8 cellular contexts compared by ENCODE assay signal in the genomic region with DNA sequence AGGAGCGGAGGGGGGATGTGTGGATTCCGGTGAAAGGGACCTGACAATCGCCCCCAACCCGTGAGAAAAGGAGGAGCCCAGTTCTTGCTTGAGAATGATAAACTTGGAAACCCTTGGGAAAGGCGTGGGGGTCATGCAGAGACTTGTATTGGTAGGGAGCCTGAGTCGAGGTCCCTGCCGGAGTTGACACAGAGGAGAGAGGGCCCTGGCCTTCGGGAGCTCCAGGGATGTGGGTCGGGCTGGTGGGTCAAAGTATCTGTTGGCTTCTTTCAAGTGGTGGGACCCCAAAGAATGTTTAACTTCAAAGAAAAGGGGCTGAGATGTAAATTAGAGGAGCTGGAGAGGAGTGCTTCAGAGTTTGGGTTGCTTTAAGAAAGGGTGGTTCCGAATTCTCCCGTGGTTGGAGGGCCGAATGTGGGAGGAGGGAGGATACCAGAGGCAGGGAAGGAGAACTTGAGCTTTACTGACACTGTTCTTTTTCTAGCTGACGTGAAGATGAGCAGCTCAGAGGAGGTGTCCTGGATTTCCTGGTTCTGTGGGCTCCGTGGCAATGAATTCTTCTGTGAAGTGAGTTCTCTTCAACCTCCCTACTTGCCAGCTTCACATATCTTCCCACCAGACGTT. TPM values are rescaled to one million over a fixed set of nuclear protein-coding genes. Genes with fewer than 3 reads are reported as not detected.
A peak's percentile ranks its signal among the peaks of the same experiment; 100 is the strongest.
DNase-seq lines count a peak whose midpoint lies in the region; ATAC-seq and TF ChIP-seq lines count a peak whose summit lies in the region.

No MANE protein-coding gene starts in this region.

- peak overlapping the region; percentile 97 for H3K4me2 ChIP-seq in SK-N-SH

- TF ChIP-seq CTCF in SK-N-SH (IDR thresholded peaks at IDR 0.05), result no peak

- no peak for TF ChIP-seq RAD21 in SK-N-SH (IDR thresholded peaks at IDR 0.05; ENCODE audit: low read length)

- H3K36me3 Mint-ChIP-seq in activated T-helper 2 cell treated with anti-CD3 and anti-CD28 coated beads, Interferon-gamma antibody, Interleukin-2, Interleukin-4, amounts not matched to agents 10 μg/mL and 5 μg/mL and 100 μg/mL, durations not matched to agents 14 hours and 24 hours and 36 hours (ENCODE audit: low read depth), result peaks cover 89% of the 10 kb centered on the region
- peaks cover 4 to 45% (median 15%) of the 10 kb centered on the region in 3 donors for H3K36me3 Mint-ChIP-seq in immature natural killer cell

- H3K9me2 ChIP-seq in SK-N-SH, result no peaks in the 10 kb centered on the region

- POLR2A ChIA-PET in SK-N-SH (lab: Yijun Ruan, JAX), result no interaction called here

- H3K4me3 ChIP-seq in SK-N-SH (ENCODE audit: low read depth in 2 of 2, low read length in 1 of 2), result peak overlapping the region; percentile 86 to 89

- H3K4me3 Mint-ChIP-seq in activated T-helper 2 cell treated with anti-CD3 and anti-CD28 coated beads, Interferon-gamma antibody, Interleukin-2, Interleukin-4, amounts not matched to agents 10 μg/mL and 5 μg/mL and 100 μg/mL, durations not matched to agents 14 hours and 24 hours and 36 hours (ENCODE audit: low read depth), result peak overlapping the region; percentile 96
- H3K4me3 Mint-ChIP-seq in immature natural killer cell, result peak overlapping the region; percentile 88 to 100 (median 97)

- H3K27ac Mint-ChIP-seq in activated T-helper 2 cell treated with anti-CD3 and anti-CD28 coated beads, Interferon-gamma antibody, Interleukin-2, Interleukin-4, amounts not matched to agents 10 μg/mL and 5 μg/mL and 100 μg/mL, durations not matched to agents 14 hours and 24 hours and 36 hours, result peak overlapping the region; percentile 94
- H3K27ac Mint-ChIP-seq in immature natural killer cell, result peak overlapping the region; percentile 95 to 99 (median 99)

- no peak for DNase-seq in SK-N-SH
- no peak for DNase-seq in activated T-helper 2 cell treated with anti-CD3 and anti-CD28 coated beads, Interferon-gamma antibody, Interleukin-2, Interleukin-4, amounts not matched to agents 10 μg/mL and 5 μg/mL and 100 μg/mL, durations not matched to agents 14 hours and 24 hours and 36 hours (ENCODE audit: low spot score)
- no peak for DNase-seq in immature natural killer cell
- DNase-seq in substantia nigra (lab: John Stamatoyannopoulos, UW), result peak in 2 of 49 donors; percentile 52 to 55
- no peak for DNase-seq in 8988T
- no peak for DNase-seq in HuH-7 (ENCODE audit: low spot score)

- no peaks in the 10 kb centered on the region for H3K27me3 Mint-ChIP-seq in activated T-helper 2 cell treated with anti-CD3 and anti-CD28 coated beads, Interferon-gamma antibody, Interleukin-2, Interleukin-4, amounts not matched to agents 10 μg/mL and 5 μg/mL and 100 μg/mL, durations not matched to agents 14 hours and 24 hours and 36 hours (ENCODE audit: low read depth)
- H3K27me3 Mint-ChIP-seq in immature natural killer cell (ENCODE audit: low read depth in 3 of 3), result peaks cover 12 to 16% (median 13%) of the 10 kb centered on the region in 3 donors

- peaks cover 37% of the 10 kb centered on the region for H3K4me1 Mint-ChIP-seq in activated T-helper 2 cell treated with anti-CD3 and anti-CD28 coated beads, Interferon-gamma antibody, Interleukin-2, Interleukin-4, amounts not matched to agents 10 μg/mL and 5 μg/mL and 100 μg/mL, durations not matched to agents 14 hours and 24 hours and 36 hours (ENCODE audit: low read depth)
- peaks cover 50 to 54% of the 10 kb centered on the region in 2 donors for H3K4me1 Mint-ChIP-seq in immature natural killer cell

- TF ChIP-seq EP300 in SK-N-SH (IDR thresholded peaks at IDR 0.05; ENCODE audit: borderline replicate concordance in 1 of 2, low read depth in 1 of 2, low read length in 1 of 2), result no peak

- H3K79me2 ChIP-seq in SK-N-SH (ENCODE audit: insufficient read depth), result peaks cover 69% of the 10 kb centered on the region

- H3F3A ChIP-seq in SK-N-SH (replicated peaks; ENCODE audit: insufficient read depth), result peaks cover 21% of the 10 kb centered on the region

- no peaks in the 10 kb centered on the region for H3K9me3 Mint-ChIP-seq in activated T-helper 2 cell treated with anti-CD3 and anti-CD28 coated beads, Interferon-gamma antibody, Interleukin-2, Interleukin-4, amounts not matched to agents 10 μg/mL and 5 μg/mL and 100 μg/mL, durations not matched to agents 14 hours and 24 hours and 36 hours
- H3K9me3 Mint-ChIP-seq in immature natural killer cell, result no peaks in the 10 kb centered on the region

- H4K20me1 ChIP-seq in SK-N-SH (ENCODE audit: insufficient read depth), result no peaks in the 10 kb centered on the region

- CTCF ChIA-PET in SK-N-SH (lab: Yijun Ruan, JAX), result interaction anchor here (1.0 to 2.8 kb wide), 4 partner anchors 13 to 174 kb away, joined by 3 to 10 read pairs (median 4); a partner anchor contains a TSS

- H3K9me3 ChIP-seq in SK-N-SH, result no peaks in the 10 kb centered on the region

- peak overlapping the region; percentile 92 for H3K9ac ChIP-seq in SK-N-SH

- H3K36me3 ChIP-seq in SK-N-SH (replicated peaks in 1 of 2; ENCODE audit: control insufficient read depth in 1 of 2, insufficient read depth in 2 of 2, low read length in 1 of 2), result peaks cover 41 to 55% of the 10 kb centered on the region in 2 experiments

- H3K27ac ChIP-seq in SK-N-SH (ENCODE audit: low read depth in 2 of 2, low read length in 1 of 2) (peak overlapping the region; percentile 82 to 87), substantia nigra (ENCODE audit: low read depth, low read length, poor library complexity, severe bottlenecking) (peak overlapping the region; percentile 88)

- no peak overlapping the region for H2AFZ ChIP-seq in SK-N-SH (ENCODE audit: low read depth)

- H3K27me3 ChIP-seq in SK-N-SH (ENCODE audit: insufficient read depth), result no peaks in the 10 kb centered on the region

- intact Hi-C loops in activated T-helper 2 cell treated with anti-CD3 and anti-CD28 coated beads, Interferon-gamma antibody, Interleukin-2, Interleukin-4, amounts not matched to agents 10 μg/mL and 5 μg/mL and 100 μg/mL, durations not matched to agents 14 hours and 24 hours and 36 hours (cut with micrococcal nuclease), result loop anchor here (5.0 kb wide), 1 partner anchor 231 kb away; a partner anchor contains a TSS

- 2% methylated on average over 15 of the region's 15 CpGs for WGBS in SK-N-SH (ENCODE audit: low lambda C conversion rate)

- peaks cover 14 to 17% of the 10 kb centered on the region in 2 experiments; a peak in 3 of 4 replicates for H3K4me1 ChIP-seq in SK-N-SH (ENCODE audit: control insufficient read depth in 1 of 2, insufficient read depth in 2 of 2, low read depth in 1 of 2, low read length in 1 of 2)

- ATAC-seq in SK-N-SH treated with all-trans-retinoic acid at 6 μM for 48 hours (no peak), HG02884 (IDR thresholded peaks at IDR 0.05; ENCODE audit: unreplicated experiment) (no peak)

TF ChIP-seq in SK-N-SH, 30 proteins besides CTCF, POLR2A, EP300 and RAD21 (continues in another document):
- TF ChIP-seq RCOR1 (IDR thresholded peaks at IDR 0.05; ENCODE audit: low read length), result no peak

TF ChIP-seq in SK-N-SH treated with all-trans-retinoic acid at 6 μM for 48 hours, 23 proteins besides CTCF, POLR2A, EP300 and RAD21 (continues in another document):
- TF ChIP-seq ZC3H10 (CRISPR knock-in tag; IDR thresholded peaks at IDR 0.05), result no peak

RNA-seq across cellular contexts. Expression of a gene that starts 0.6 kb away (rescaled TPM):
- polyA plus RNA-seq in SK-N-SH (2012; rRNA removed), result 97.3 and 101 TPM in 2 replicates
- polyA plus RNA-seq in SK-N-SH (2012; cell fraction: cytosol; rRNA removed), result 78.4 and 88.7 TPM in 2 replicates
- 196 and 229 TPM in 2 replicates for polyA plus RNA-seq in SK-N-SH (2012; cell fraction: nucleus; rRNA removed)
- total RNA-seq in activated T-helper 2 cell treated with anti-CD3 and anti-CD28 coated beads, Interferon-gamma antibody, Interleukin-2, Interleukin-4, amounts not matched to agents 10 μg/mL and 5 μg/mL and 100 μg/mL, durations not matched to agents 14 hours and 24 hours and 36 hours, result 266 and 279 TPM in 2 replicates
- polyA plus RNA-seq in immature natural killer cell, result 100 to 1,000 TPM; 253 to 291 (median 289) TPM

RNA-seq across cellular contexts. Expression of a gene that starts 1.7 kb away (rescaled TPM):
- polyA plus RNA-seq in SK-N-SH (2012; rRNA removed), result 18.3 and 19.1 TPM in 2 replicates
- polyA plus RNA-seq in SK-N-SH (2012; cell fraction: cytosol; rRNA removed), result 14.7 and 16.1 TPM in 2 replicates
- 22.2 and 29.8 TPM in 2 replicates for polyA plus RNA-seq in SK-N-SH (2012; cell fraction: nucleus; rRNA removed)
- 31.5 and 34.7 TPM in 2 replicates for total RNA-seq in activated T-helper 2 cell treated with anti-CD3 and anti-CD28 coated beads, Interferon-gamma antibody, Interleukin-2, Interleukin-4, amounts not matched to agents 10 μg/mL and 5 μg/mL and 100 μg/mL, durations not matched to agents 14 hours and 24 hours and 36 hours
- polyA plus RNA-seq in immature natural killer cell, result 10 to 100 TPM; 17.2 to 29.3 (median 22.9) TPM

RNA-seq across cellular contexts. Expression of a gene that starts 3.3 kb away (rescaled TPM):
- polyA plus RNA-seq in SK-N-SH (2012; rRNA removed), result 12.7 and 20.6 TPM in 2 replicates
- 1.0 and 1.7 TPM in 2 replicates for polyA plus RNA-seq in SK-N-SH (2012; cell fraction: cytosol; rRNA removed)
- 138 and 168 TPM in 2 replicates for polyA plus RNA-seq in SK-N-SH (2012; cell fraction: nucleus; rRNA removed)
- total RNA-seq in activated T-helper 2 cell treated with anti-CD3 and anti-CD28 coated beads, Interferon-gamma antibody, Interleukin-2, Interleukin-4, amounts not matched to agents 10 μg/mL and 5 μg/mL and 100 μg/mL, durations not matched to agents 14 hours and 24 hours and 36 hours, result 31.0 and 32.1 TPM in 2 replicates
- 1 to 10 TPM in 1 of 3 donors, under 1 TPM in 2; 0.44 to 1.8 (median 0.47) TPM for polyA plus RNA-seq in immature natural killer cell

RNA-seq across cellular contexts. Expression of a gene that starts 5.9 kb away (rescaled TPM):
- polyA plus RNA-seq in SK-N-SH (2012; rRNA removed) (10.3 and 11.5 TPM in 2 replicates), immature natural killer cell (10 to 100 TPM; 23.6 to 41.6 (median 26.3) TPM)
- polyA plus RNA-seq in SK-N-SH (2012; cell fraction: cytosol; rRNA removed), result 8.9 and 10.2 TPM in 2 replicates
- polyA plus RNA-seq in SK-N-SH (2012; cell fraction: nucleus; rRNA removed), result 7.4 and 8.3 TPM in 2 replicates
- total RNA-seq in activated T-helper 2 cell treated with anti-CD3 and anti-CD28 coated beads, Interferon-gamma antibody, Interleukin-2, Interleukin-4, amounts not matched to agents 10 μg/mL and 5 μg/mL and 100 μg/mL, durations not matched to agents 14 hours and 24 hours and 36 hours, result 18.1 and 19.3 TPM in 2 replicates

RNA-seq across cellular contexts. Expression of a gene that starts 10.8 kb away (rescaled TPM):
- 6.8 and 7.2 TPM in 2 replicates for polyA plus RNA-seq in SK-N-SH (2012; rRNA removed)
- polyA plus RNA-seq in SK-N-SH (2012; cell fraction: cytosol; rRNA removed), result 3.9 and 6.0 TPM in 2 replicates
- polyA plus RNA-seq in SK-N-SH (2012; cell fraction: nucleus; rRNA removed), result 4.1 and 6.1 TPM in 2 replicates
- 2.3 and 2.4 TPM in 2 replicates for total RNA-seq in activated T-helper 2 cell treated with anti-CD3 and anti-CD28 coated beads, Interferon-gamma antibody, Interleukin-2, Interleukin-4, amounts not matched to agents 10 μg/mL and 5 μg/mL and 100 μg/mL, durations not matched to agents 14 hours and 24 hours and 36 hours
- polyA plus RNA-seq in immature natural killer cell, result 1 to 10 TPM; 1.8 to 5.7 (median 3.9) TPM
